ENCODE assay signal across 13 cellular contexts in the genomic region with DNA sequence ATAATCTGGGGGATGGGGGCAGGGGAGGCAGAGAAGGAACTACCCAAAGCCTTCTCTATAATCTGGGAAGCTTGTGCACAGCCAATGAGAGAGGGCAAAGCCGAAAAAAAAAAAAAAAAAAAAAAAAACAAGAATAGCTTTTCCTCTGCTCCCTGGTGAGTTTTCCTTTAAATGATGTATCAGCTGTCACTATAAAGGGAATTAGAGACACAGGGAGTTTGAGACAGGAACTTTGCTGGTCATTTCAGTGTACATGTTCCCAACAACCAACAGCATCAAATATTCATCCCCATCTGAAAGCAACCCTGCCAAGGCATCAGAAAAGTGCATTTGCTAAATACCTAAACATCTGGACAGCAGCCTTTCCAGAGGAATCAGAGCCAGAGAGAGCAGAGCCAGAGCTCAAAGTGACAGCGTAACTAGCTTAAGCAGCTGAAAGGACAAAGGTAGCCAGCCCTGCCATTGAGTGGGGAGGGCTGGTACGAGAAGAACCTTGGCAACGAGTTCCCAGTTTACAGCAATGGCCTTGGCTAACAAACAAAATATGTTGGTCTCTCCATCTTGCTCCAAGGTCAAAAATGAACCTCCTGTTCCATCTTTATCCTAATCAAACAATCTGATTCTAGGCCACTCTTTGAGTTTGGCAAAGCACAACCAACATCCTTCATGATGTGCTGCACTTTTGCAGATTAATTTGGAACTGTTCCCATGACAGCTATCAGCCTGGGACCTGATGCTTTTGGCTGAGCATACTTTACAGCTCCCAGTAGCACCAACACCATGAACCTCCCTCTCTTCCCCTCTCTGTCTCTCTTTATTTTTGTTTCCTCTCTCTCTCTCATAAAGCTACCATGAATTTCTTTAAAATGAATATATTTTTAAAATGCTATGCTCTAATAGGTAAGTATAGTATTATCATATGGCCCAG.
"Had no signal": no experiment of that assay in that cellular context is flagged by ENCODE, and none has a peak within 500 bp of the region (broad histone marks: within the 10 kb centered on the region; RNA-seq: fewer than 3 reads in every experiment).

No MANE protein-coding gene starts in this region.

- H3K36me3 ChIP-seq: esophagus squamous epithelium, pancreas, thyroid gland, vagina had no signal

- H3K27ac ChIP-seq: esophagus squamous epithelium, pancreas, thyroid gland, vagina had no signal

- DNase-seq: activated CD4-positive, alpha-beta T cell treated with anti-CD3 and anti-CD28 coated beads for 1 hour; activated CD4-positive, alpha-beta T cell treated with anti-CD3 and anti-CD28 coated beads, Interleukin-2, amount 50 U/mL, for 48 hours; activated CD8-positive, alpha-beta memory T cell treated with anti-CD3 and anti-CD28 coated beads, Interleukin-2, amount 10 ng/mL, durations not matched to agents 7 days and 5 days; activated effector memory CD4-positive, alpha-beta T cell treated with anti-CD3 and anti-CD28 coated beads, Interleukin-2, amount 50 U/mL, for 16 hours; activated naive CD8-positive, alpha-beta T cell treated with anti-CD3 and anti-CD28 coated beads for 36 hours; activated T-cell treated with anti-CD3 and anti-CD28 coated beads, Interleukin-2, amount 50 U/mL, for 4 hours; esophagus squamous epithelium; foreskin fibroblast; pancreas; small intestine; T1000; thyroid gland had no signal

- H3K27me3 ChIP-seq: thyroid gland, vagina had no signal

- H3K4me3 ChIP-seq: esophagus squamous epithelium, pancreas, thyroid gland, vagina had no signal

- H3K9me3 ChIP-seq: esophagus squamous epithelium, pancreas, thyroid gland, vagina had no signal

- H3K4me1 ChIP-seq: esophagus squamous epithelium, pancreas, thyroid gland, vagina had no signal

- ATAC-seq: activated CD8-positive, alpha-beta memory T cell treated with anti-CD3 and anti-CD28 coated beads, Interleukin-2, amount 10 ng/mL, durations not matched to agents 7 days and 5 days had no signal
